ENCODE assay signal across 15 cellular contexts in the genomic region with DNA sequence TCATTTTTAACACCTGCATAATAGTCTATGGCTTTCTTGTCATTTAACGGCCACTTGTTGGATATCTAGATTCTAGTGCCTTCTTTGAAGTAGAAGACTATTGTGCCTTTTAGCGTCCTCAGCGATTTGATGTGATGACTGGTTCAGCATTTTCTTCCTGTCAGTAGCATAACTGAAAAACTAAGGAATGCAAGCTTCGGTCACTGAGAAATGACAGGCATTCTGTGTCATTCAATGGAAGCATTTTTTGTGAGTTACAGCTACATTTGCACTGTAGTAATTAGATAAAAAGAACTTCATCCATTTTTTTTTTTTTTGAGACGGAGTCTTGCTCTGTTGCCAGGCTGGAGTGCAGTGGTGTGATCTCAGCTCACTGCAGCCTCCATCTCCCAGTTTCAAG.
"Had no signal": no experiment of that assay in that cellular context is flagged by ENCODE, and none has a peak within 500 bp of the region (broad histone marks: within the 10 kb centered on the region; RNA-seq: fewer than 3 reads in every experiment).

No MANE protein-coding gene starts in this region.

- H3K4me3 ChIP-seq: cardiac muscle cell, sigmoid colon had no signal

- H3K4me1 Mint-ChIP-seq: stimulated activated naive B cell treated with anti-CD40 and anti-IgM and Interleukin-4, amounts not matched to agents 10 μg/mL and 1 μg/mL and 100 μg/mL, for 72 hours had no signal

- H3K36me3 ChIP-seq: neutrophil, sigmoid colon had no signal

- H3K27ac ChIP-seq: cardiac muscle cell, neutrophil, sigmoid colon had no signal

- H3K9me3 Mint-ChIP-seq: effector memory CD8-positive, alpha-beta T cell; natural killer cell treated with Interleukin-12 subunit alpha and Interleukin-12 subunit beta and Interleukin-15 and Interleukin-18, amount 100 ng/mL, for 72 hours; stimulated activated naive B cell treated with anti-CD40 and anti-IgM and Interleukin-4, amounts not matched to agents 10 μg/mL and 1 μg/mL and 100 μg/mL, for 72 hours had no signal

- DNase-seq: activated CD4-positive, alpha-beta T cell treated with anti-CD3 and anti-CD28 coated beads, Interleukin-2, amount 10 ng/mL, durations not matched to agents 7 days and 5 days; activated CD8-positive, alpha-beta T cell treated with anti-CD3 and anti-CD28 coated beads, Interleukin-2, amount 10 ng/mL, durations not matched to agents 7 days and 5 days; activated naive CD4-positive, alpha-beta T cell treated with anti-CD3 and anti-CD28 coated beads for 36 hours; activated T-cell treated with anti-CD3 and anti-CD28 coated beads, Interleukin-2, amount 50 U/mL, for 4 hours; aorta; effector memory CD8-positive, alpha-beta T cell; foreskin melanocyte; sigmoid colon; stimulated activated naive B cell treated with anti-CD40 and anti-IgM and Interleukin-4, amounts not matched to agents 10 μg/mL and 1 μg/mL and 100 μg/mL, for 72 hours had no signal

- H3K9me3 ChIP-seq: neutrophil, sigmoid colon had no signal

- H3K4me3 Mint-ChIP-seq: activated CD4-positive, alpha-beta T cell treated with anti-CD3 and anti-CD28 coated beads, Interleukin-2, amount 10 ng/mL, durations not matched to agents 7 days and 5 days; activated CD8-positive, alpha-beta T cell treated with anti-CD3 and anti-CD28 coated beads, Interleukin-2, amount 10 ng/mL, durations not matched to agents 7 days and 5 days; activated naive CD4-positive, alpha-beta T cell treated with anti-CD3 and anti-CD28 coated beads for 36 hours; activated T-cell treated with anti-CD3 and anti-CD28 coated beads, Interleukin-2, amount 50 U/mL, for 4 hours; effector memory CD8-positive, alpha-beta T cell; mesothelial cell of epicardium; natural killer cell treated with Interleukin-12 subunit alpha and Interleukin-12 subunit beta and Interleukin-15 and Interleukin-18, amount 100 ng/mL, for 72 hours; stimulated activated naive B cell treated with anti-CD40 and anti-IgM and Interleukin-4, amounts not matched to agents 10 μg/mL and 1 μg/mL and 100 μg/mL, for 72 hours had no signal

- H3K27me3 Mint-ChIP-seq: activated CD4-positive, alpha-beta T cell treated with anti-CD3 and anti-CD28 coated beads, Interleukin-2, amount 10 ng/mL, durations not matched to agents 7 days and 5 days; effector memory CD8-positive, alpha-beta T cell; natural killer cell treated with Interleukin-12 subunit alpha and Interleukin-12 subunit beta and Interleukin-15 and Interleukin-18, amount 100 ng/mL, for 72 hours; stimulated activated naive B cell treated with anti-CD40 and anti-IgM and Interleukin-4, amounts not matched to agents 10 μg/mL and 1 μg/mL and 100 μg/mL, for 72 hours had no signal

- ATAC-seq: activated CD4-positive, CD25-positive, alpha-beta regulatory T cell treated with anti-CD3 and anti-CD28 coated beads, Interleukin-2, amount 50 U/mL, for 24 hours; activated CD8-positive, alpha-beta T cell treated with anti-CD3 and anti-CD28 coated beads, Interleukin-2, amount 10 ng/mL, durations not matched to agents 7 days and 5 days; activated T-cell treated with anti-CD3 and anti-CD28 coated beads, Interleukin-2, amount 50 U/mL, for 4 hours; effector memory CD8-positive, alpha-beta T cell; left lobe of liver; natural killer cell treated with Interleukin-12 subunit alpha and Interleukin-12 subunit beta and Interleukin-15 and Interleukin-18, amount 100 ng/mL, for 72 hours; stimulated activated naive B cell treated with anti-CD40 and anti-IgM and Interleukin-4, amounts not matched to agents 10 μg/mL and 1 μg/mL and 100 μg/mL, for 72 hours had no signal

- H3K27ac Mint-ChIP-seq: activated CD8-positive, alpha-beta T cell treated with anti-CD3 and anti-CD28 coated beads, Interleukin-2, amount 10 ng/mL, durations not matched to agents 7 days and 5 days; activated naive CD4-positive, alpha-beta T cell treated with anti-CD3 and anti-CD28 coated beads for 36 hours; mesothelial cell of epicardium; natural killer cell treated with Interleukin-12 subunit alpha and Interleukin-12 subunit beta and Interleukin-15 and Interleukin-18, amount 100 ng/mL, for 72 hours; stimulated activated naive B cell treated with anti-CD40 and anti-IgM and Interleukin-4, amounts not matched to agents 10 μg/mL and 1 μg/mL and 100 μg/mL, for 72 hours had no signal

- H3K36me3 Mint-ChIP-seq: natural killer cell treated with Interleukin-12 subunit alpha and Interleukin-12 subunit beta and Interleukin-15 and Interleukin-18, amount 100 ng/mL, for 72 hours had no signal

- H3K27me3 ChIP-seq: cardiac muscle cell, neutrophil, sigmoid colon had no signal
